1 cellular context compared by ENCODE assay signal in genomic region chr4:3330682-3331081, GRCh38.
TF ChIP-seq lines count a peak whose summit lies in the region.

No MANE protein-coding gene starts in this region.

TF ChIP-seq in H1, 55 proteins besides CTCF, POLR2A, EP300 and RAD21 (continued from another document):
- no peak for TF ChIP-seq USF2 (IDR thresholded peaks at IDR 0.05; ENCODE audit: low read length)
- no peak for TF ChIP-seq JUN (IDR thresholded peaks at IDR 0.05; ENCODE audit: low read depth, low read length)
